Comparison of ENCODE assay signal across 31 cellular contexts in the genomic region with DNA sequence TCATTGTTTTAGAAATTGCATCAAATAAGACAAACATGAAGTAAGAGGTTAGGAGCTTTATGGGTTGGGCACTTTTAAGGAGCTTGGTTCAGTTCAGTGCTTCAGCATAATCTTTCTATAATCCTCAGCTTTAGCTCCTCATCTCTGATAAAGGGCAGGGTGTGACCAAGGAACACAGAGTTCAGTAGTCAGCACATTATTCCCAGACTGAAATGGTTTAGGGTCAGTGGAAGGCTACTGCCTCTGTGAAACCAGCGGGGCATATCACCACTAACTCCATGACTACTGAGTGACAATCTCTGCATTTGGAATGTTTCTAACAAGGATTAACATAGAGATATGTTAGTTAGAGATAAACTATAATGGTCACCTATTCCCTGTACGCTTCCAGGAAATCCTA.
"Had no signal": no experiment of that assay in that cellular context is flagged by ENCODE, and none has a peak within 500 bp of the region (broad histone marks: within the 10 kb centered on the region; RNA-seq: fewer than 3 reads in every experiment).

No MANE protein-coding gene starts in this region.

- DNase-seq: activated CD4-positive, alpha-beta memory T cell treated with anti-CD3 and anti-CD28 coated beads for 36 hours; activated CD4-positive, alpha-beta T cell treated with anti-CD3 and anti-CD28 coated beads for 48 hours; activated CD8-positive, alpha-beta memory T cell treated with anti-CD3 and anti-CD28 coated beads, Interleukin-2, amount 50 U/mL, for 4 hours; activated gamma-delta T cell; activated naive CD4-positive, alpha-beta T cell treated with anti-CD3 and anti-CD28 coated beads, Interleukin-2, amount 10 ng/mL, durations not matched to agents 7 days and 5 days; activated naive CD8-positive, alpha-beta T cell treated with anti-CD3 and anti-CD28 coated beads, Interleukin-2, amount 10 ng/mL, durations not matched to agents 7 days and 5 days; activated T-cell treated with anti-CD3 and anti-CD28 coated beads, Interleukin-2, amount 50 U/mL, for 1 hour; brain microvascular endothelial cell; dorsolateral prefrontal cortex; effector memory CD4-positive, alpha-beta T cell; glutamatergic neuron; islet precursor cell; left colon; naive B cell; nucleus accumbens; psoas muscle; right cardiac atrium; stimulated activated CD4-positive, alpha-beta T cell treated with anti-CD3 and anti-CD28 coated beads, Interleukin-12 subunit alpha, Interleukin-12 subunit beta, amount 100 ng/mL, for 4 hours; stimulated activated CD4-positive, alpha-beta T cell treated with anti-CD3 and anti-CD28 coated beads, Interleukin-4, amount 100 ng/mL, for 1 hour; stimulated activated naive CD8-positive, alpha-beta T cell treated with anti-CD3 and anti-CD28 coated beads, Interleukin-15, Interleukin-2, amounts not matched to agents 100 U/mL and 50 U/mL, for 24 hours; T-helper 9 cell; trophoblast cell; uterus had no signal

- H3K27ac ChIP-seq: brain microvascular endothelial cell, coronary artery, dorsolateral prefrontal cortex, parathyroid adenoma, psoas muscle, thoracic aorta, uterus had no signal

- H3K27ac Mint-ChIP-seq: activated CD4-positive, alpha-beta memory T cell treated with anti-CD3 and anti-CD28 coated beads for 36 hours; activated naive CD4-positive, alpha-beta T cell treated with anti-CD3 and anti-CD28 coated beads, Interleukin-2, amount 10 ng/mL, durations not matched to agents 7 days and 5 days; activated naive CD8-positive, alpha-beta T cell treated with anti-CD3 and anti-CD28 coated beads, Interleukin-2, amount 10 ng/mL, durations not matched to agents 7 days and 5 days; activated T-helper 1 cell treated with anti-CD3 and anti-CD28 coated beads, Interleukin-12 subunit alpha, Interleukin-12 subunit beta, Interleukin-2, Interleukin-4 antibody, amounts not matched to agents 30 ng/mL and 10 ng/mL and 1 ng/mL, durations not matched to agents 14 hours and 24 hours and 36 hours; mesothelial cell of epicardium; naive B cell; T-helper 1 cell treated with Interleukin-12 subunit alpha and Interleukin-12 subunit beta and Interleukin-4 antibody, amounts not matched to agents 30 μg/mL and 1 μg/mL, for 36 hours had no signal

- H3K4me3 ChIP-seq: coronary artery, dorsolateral prefrontal cortex, psoas muscle, thoracic aorta, uterus had no signal

- ATAC-seq: activated CD4-positive, CD25-positive, alpha-beta regulatory T cell treated with anti-CD3 and anti-CD28 coated beads, Interleukin-2, amount 50 U/mL, for 24 hours; left colon; psoas muscle; right cardiac atrium; stimulated activated naive CD8-positive, alpha-beta T cell treated with anti-CD3 and anti-CD28 coated beads, Interleukin-15, Interleukin-2, amounts not matched to agents 100 U/mL and 50 U/mL, for 24 hours had no signal

- H3K9me3 ChIP-seq: psoas muscle, thoracic aorta, uterus had no signal

- H3K4me3 Mint-ChIP-seq: activated CD4-positive, alpha-beta memory T cell treated with anti-CD3 and anti-CD28 coated beads for 36 hours; activated naive CD4-positive, alpha-beta T cell treated with anti-CD3 and anti-CD28 coated beads, Interleukin-2, amount 10 ng/mL, durations not matched to agents 7 days and 5 days; activated naive CD8-positive, alpha-beta T cell treated with anti-CD3 and anti-CD28 coated beads, Interleukin-2, amount 10 ng/mL, durations not matched to agents 7 days and 5 days; activated T-helper 1 cell treated with anti-CD3 and anti-CD28 coated beads, Interleukin-12 subunit alpha, Interleukin-12 subunit beta, Interleukin-2, Interleukin-4 antibody, amounts not matched to agents 30 ng/mL and 10 ng/mL and 1 ng/mL, durations not matched to agents 14 hours and 24 hours and 36 hours; mesothelial cell of epicardium; naive B cell; neural crest cell; T-helper 1 cell treated with Interleukin-12 subunit alpha and Interleukin-12 subunit beta and Interleukin-4 antibody, amounts not matched to agents 30 μg/mL and 1 μg/mL, for 36 hours had no signal

- H3K36me3 ChIP-seq: brain microvascular endothelial cell, thoracic aorta, uterus had no signal

- H3K36me3 Mint-ChIP-seq: activated CD4-positive, alpha-beta memory T cell treated with anti-CD3 and anti-CD28 coated beads for 36 hours; activated naive CD4-positive, alpha-beta T cell treated with anti-CD3 and anti-CD28 coated beads, Interleukin-2, amount 10 ng/mL, durations not matched to agents 7 days and 5 days; activated naive CD8-positive, alpha-beta T cell treated with anti-CD3 and anti-CD28 coated beads, Interleukin-2, amount 10 ng/mL, durations not matched to agents 7 days and 5 days; mesothelial cell of epicardium; naive B cell had no signal

- H3K4me1 Mint-ChIP-seq: activated naive CD4-positive, alpha-beta T cell treated with anti-CD3 and anti-CD28 coated beads, Interleukin-2, amount 10 ng/mL, durations not matched to agents 7 days and 5 days; activated naive CD8-positive, alpha-beta T cell treated with anti-CD3 and anti-CD28 coated beads, Interleukin-2, amount 10 ng/mL, durations not matched to agents 7 days and 5 days; naive B cell had no signal

- H3K27me3 ChIP-seq: brain microvascular endothelial cell, uterus had no signal

- H3K4me1 ChIP-seq: parathyroid adenoma, psoas muscle, uterus had no signal

- H3K9me3 Mint-ChIP-seq: activated CD4-positive, alpha-beta memory T cell treated with anti-CD3 and anti-CD28 coated beads for 36 hours; activated naive CD4-positive, alpha-beta T cell treated with anti-CD3 and anti-CD28 coated beads, Interleukin-2, amount 10 ng/mL, durations not matched to agents 7 days and 5 days; activated naive CD8-positive, alpha-beta T cell treated with anti-CD3 and anti-CD28 coated beads, Interleukin-2, amount 10 ng/mL, durations not matched to agents 7 days and 5 days; activated T-helper 1 cell treated with anti-CD3 and anti-CD28 coated beads, Interleukin-12 subunit alpha, Interleukin-12 subunit beta, Interleukin-2, Interleukin-4 antibody, amounts not matched to agents 30 ng/mL and 10 ng/mL and 1 ng/mL, durations not matched to agents 14 hours and 24 hours and 36 hours; mesothelial cell of epicardium; neural crest cell; T-helper 1 cell treated with Interleukin-12 subunit alpha and Interleukin-12 subunit beta and Interleukin-4 antibody, amounts not matched to agents 30 μg/mL and 1 μg/mL, for 36 hours had no signal
